1 cellular context compared by ENCODE assay signal in the genomic region with DNA sequence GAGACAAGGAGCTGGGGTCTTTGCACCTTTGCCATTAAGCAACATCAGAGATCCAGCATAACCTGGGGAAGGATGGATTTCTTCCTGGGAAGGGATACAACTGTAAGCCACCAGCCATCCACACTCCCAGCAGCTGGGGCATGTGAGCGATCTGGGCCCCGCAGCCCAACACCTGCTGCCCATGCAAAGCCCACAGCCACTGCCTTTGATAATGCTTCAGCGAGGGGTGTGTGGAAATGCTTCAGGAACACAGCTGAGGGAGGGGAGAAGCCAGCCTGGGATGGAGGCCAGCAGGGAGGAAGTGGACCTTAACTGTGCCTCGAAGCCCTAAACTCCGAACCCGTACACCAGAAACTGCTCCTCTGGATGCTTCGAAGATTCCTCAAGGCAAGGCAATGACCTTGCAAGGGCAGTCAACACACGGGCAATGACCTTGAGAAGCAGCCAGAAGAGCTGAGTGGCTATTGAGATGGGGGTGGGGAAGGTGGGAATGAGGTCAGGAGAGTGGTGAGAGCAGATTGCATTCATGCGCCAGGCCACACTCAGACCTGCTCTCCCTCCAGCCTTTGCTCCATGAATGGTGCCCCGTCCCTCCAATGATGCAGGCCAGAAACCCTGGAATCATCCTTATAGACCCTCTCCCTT.
TF ChIP-seq lines count a peak whose summit lies in the region.

No MANE protein-coding gene starts in this region.

TF ChIP-seq in GM23338, 12 proteins besides CTCF, POLR2A, EP300 and RAD21 (continued from another document):
- TF ChIP-seq, protein P1, sequence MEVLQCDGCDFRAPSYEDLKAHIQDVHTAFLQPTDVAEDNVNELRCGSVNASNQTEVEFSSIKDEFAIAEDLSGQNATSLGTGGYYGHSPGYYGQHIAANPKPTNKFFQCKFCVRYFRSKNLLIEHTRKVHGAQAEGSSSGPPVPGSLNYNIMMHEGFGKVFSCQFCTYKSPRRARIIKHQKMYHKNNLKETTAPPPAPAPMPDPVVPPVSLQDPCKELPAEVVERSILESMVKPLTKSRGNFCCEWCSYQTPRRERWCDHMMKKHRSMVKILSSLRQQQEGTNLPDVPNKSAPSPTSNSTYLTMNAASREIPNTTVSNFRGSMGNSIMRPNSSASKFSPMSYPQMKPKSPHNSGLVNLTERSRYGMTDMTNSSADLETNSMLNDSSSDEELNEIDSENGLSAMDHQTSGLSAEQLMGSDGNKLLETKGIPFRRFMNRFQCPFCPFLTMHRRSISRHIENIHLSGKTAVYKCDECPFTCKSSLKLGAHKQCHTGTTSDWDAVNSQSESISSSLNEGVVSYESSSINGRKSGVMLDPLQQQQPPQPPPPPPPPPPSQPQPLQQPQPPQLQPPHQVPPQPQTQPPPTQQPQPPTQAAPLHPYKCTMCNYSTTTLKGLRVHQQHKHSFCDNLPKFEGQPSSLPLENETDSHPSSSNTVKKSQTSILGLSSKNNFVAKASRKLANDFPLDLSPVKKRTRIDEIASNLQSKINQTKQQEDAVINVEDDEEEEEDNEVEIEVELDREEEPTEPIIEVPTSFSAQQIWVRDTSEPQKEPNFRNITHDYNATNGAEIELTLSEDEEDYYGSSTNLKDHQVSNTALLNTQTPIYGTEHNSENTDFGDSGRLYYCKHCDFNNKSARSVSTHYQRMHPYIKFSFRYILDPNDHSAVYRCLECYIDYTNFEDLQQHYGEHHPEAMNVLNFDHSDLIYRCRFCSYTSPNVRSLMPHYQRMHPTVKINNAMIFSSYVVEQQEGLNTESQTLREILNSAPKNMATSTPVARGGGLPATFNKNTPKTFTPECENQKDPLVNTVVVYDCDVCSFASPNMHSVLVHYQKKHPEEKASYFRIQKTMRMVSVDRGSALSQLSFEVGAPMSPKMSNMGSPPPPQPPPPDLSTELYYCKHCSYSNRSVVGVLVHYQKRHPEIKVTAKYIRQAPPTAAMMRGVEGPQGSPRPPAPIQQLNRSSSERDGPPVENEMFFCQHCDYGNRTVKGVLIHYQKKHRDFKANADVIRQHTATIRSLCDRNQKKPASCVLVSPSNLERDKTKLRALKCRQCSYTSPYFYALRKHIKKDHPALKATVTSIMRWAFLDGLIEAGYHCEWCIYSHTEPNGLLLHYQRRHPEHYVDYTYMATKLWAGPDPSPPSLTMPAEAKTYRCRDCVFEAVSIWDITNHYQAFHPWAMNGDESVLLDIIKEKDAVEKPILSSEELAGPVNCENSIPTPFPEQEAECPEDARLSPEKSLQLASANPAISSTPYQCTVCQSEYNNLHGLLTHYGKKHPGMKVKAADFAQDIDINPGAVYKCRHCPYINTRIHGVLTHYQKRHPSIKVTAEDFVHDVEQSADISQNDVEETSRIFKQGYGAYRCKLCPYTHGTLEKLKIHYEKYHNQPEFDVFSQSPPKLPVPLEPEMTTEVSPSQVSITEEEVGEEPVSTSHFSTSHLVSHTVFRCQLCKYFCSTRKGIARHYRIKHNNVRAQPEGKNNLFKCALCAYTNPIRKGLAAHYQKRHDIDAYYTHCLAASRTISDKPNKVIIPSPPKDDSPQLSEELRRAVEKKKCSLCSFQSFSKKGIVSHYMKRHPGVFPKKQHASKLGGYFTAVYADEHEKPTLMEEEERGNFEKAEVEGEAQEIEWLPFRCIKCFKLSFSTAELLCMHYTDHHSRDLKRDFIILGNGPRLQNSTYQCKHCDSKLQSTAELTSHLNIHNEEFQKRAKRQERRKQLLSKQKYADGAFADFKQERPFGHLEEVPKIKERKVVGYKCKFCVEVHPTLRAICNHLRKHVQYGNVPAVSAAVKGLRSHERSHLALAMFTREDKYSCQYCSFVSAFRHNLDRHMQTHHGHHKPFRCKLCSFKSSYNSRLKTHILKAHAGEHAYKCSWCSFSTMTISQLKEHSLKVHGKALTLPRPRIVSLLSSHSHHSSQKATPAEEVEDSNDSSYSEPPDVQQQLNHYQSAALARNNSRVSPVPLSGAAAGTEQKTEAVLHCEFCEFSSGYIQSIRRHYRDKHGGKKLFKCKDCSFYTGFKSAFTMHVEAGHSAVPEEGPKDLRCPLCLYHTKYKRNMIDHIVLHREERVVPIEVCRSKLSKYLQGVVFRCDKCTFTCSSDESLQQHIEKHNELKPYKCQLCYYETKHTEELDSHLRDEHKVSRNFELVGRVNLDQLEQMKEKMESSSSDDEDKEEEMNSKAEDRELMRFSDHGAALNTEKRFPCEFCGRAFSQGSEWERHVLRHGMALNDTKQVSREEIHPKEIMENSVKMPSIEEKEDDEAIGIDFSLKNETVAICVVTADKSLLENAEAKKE (CRISPR knock-in tag; IDR thresholded peaks at IDR 0.05) = no peak
- TF ChIP-seq, protein P2, sequence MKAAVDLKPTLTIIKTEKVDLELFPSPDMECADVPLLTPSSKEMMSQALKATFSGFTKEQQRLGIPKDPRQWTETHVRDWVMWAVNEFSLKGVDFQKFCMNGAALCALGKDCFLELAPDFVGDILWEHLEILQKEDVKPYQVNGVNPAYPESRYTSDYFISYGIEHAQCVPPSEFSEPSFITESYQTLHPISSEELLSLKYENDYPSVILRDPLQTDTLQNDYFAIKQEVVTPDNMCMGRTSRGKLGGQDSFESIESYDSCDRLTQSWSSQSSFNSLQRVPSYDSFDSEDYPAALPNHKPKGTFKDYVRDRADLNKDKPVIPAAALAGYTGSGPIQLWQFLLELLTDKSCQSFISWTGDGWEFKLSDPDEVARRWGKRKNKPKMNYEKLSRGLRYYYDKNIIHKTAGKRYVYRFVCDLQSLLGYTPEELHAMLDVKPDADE (IDR thresholded peaks at IDR 0.05) = no peak
- no peak for TF ChIP-seq JUNB (IDR thresholded peaks at IDR 0.05; ENCODE audit: unreplicated experiment)
- TF ChIP-seq ZNF331 (CRISPR knock-in tag; IDR thresholded peaks at IDR 0.05; ENCODE audit: low read depth) = no peak
